In the genomic region with DNA sequence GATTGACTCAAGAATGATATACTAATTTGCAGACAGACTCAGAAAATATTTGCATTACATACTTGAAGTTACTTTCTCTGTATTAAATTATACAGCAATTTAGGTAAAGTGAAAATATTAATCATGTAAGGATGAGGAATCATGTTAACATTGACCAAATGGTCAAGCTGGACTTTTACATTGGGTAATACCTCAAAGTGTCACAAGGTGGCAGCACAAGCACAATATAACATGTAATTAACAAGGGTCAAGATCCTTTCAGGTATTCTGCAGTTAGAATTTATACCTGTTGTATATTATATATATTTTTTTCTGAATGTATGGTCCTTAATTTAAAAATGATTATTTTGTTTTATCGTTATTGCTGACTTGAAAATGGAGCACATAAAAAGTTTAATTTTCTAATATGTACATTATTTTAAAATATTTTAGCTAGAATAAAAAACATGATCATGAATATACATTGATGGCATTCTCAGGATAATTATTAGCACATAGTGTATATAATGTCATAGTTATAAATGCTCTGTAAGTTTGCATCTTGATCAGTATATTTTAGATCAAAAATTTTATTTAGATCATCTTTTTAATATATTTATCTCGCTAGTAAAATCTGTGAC, we compare ENCODE assay signal across 8 cellular contexts. TPM values are rescaled to one million over a fixed set of nuclear protein-coding genes. Genes with fewer than 3 reads are reported as not detected.
DNase-seq lines count a peak whose midpoint lies in the region; ATAC-seq, FAIRE-seq and TF ChIP-seq lines count a peak whose summit lies in the region.

No MANE protein-coding gene starts in this region.

- no peaks in the 10 kb centered on the region for H3K9me3 Mint-ChIP-seq in activated CD4-positive, alpha-beta T cell treated with anti-CD3 and anti-CD28 coated beads for 36 hours (ENCODE audit: low read depth)

- DNase-seq in activated CD4-positive, alpha-beta T cell treated with anti-CD3 and anti-CD28 coated beads for 36 hours = peak; percentile 23
- no peak for DNase-seq in activated CD4-positive, alpha-beta T cell treated with anti-CD3 and anti-CD28 coated beads for 1 hour
- DNase-seq in GM20000 (ENCODE audit: low spot score) (peak; percentile 56), HS-5 (ENCODE audit: low read depth) (peak; percentile 34), germinal center (ENCODE audit: low spot score) (peak; percentile 17), stomach (peak; percentile 35)

- intact Hi-C loops in activated CD4-positive, alpha-beta T cell treated with anti-CD3 and anti-CD28 coated beads for 36 hours (cut with DNase I, micrococcal nuclease) = loop anchor here in 1 of 2 experiments (10.0 kb wide), 2 partner anchors 543 to 1333 kb away; no protein-coding TSS in a partner anchor
- intact Hi-C loops in stomach (cut with DNase I; ENCODE audit: low total_unique reads) = no loop called here

- TF ChIP-seq CTCF in GM20000 (IDR thresholded peaks at IDR 0.05; ENCODE audit: extremely low read depth, missing control alignments) = peak; percentile 52
- TF ChIP-seq CTCF in stomach (IDR thresholded peaks at IDR 0.05) = peak in 5 of 7 experiments; percentile 51 to 74 (median 57)

- CTCF ChIA-PET in activated CD4-positive, alpha-beta T cell treated with anti-CD3 and anti-CD28 coated beads for 36 hours (lab: Charles Lee) = interaction anchor here (1.0 to 1.9 kb wide), 5 partner anchors 9 to 29 kb away, joined by 3 to 6 read pairs (median 4); a partner anchor contains a TSS

- no peak overlapping the region for H3K27ac Mint-ChIP-seq in activated CD4-positive, alpha-beta T cell treated with anti-CD3 and anti-CD28 coated beads for 36 hours

- 51 to 55% (median 53%) methylated on average over 2 of the region's 2 CpGs for WGBS in stomach, 5 donors

- no peaks in the 10 kb centered on the region for H3K4me1 Mint-ChIP-seq in activated CD4-positive, alpha-beta T cell treated with anti-CD3 and anti-CD28 coated beads for 36 hours

- H3K36me3 Mint-ChIP-seq in activated CD4-positive, alpha-beta T cell treated with anti-CD3 and anti-CD28 coated beads for 36 hours (ENCODE audit: low read depth) = no peaks in the 10 kb centered on the region

- no peak overlapping the region for H3K4me3 ChIP-seq in stomach

- no peaks in the 10 kb centered on the region for H3K9me3 ChIP-seq in stomach

- no peak for ATAC-seq in activated CD4-positive, alpha-beta T cell treated with anti-CD3 and anti-CD28 coated beads for 36 hours
- no peak for ATAC-seq in HG03196 (IDR thresholded peaks at IDR 0.05; ENCODE audit: unreplicated experiment)

- H3K27ac ChIP-seq in stomach = no peak overlapping the region

- H3K4me1 ChIP-seq in stomach = no peaks in the 10 kb centered on the region

- TF ChIP-seq EP300 in stomach (IDR thresholded peaks at IDR 0.05) = no peak

- TF ChIP-seq POLR2A in stomach (IDR thresholded peaks at IDR 0.05) = no peak

- H3K36me3 ChIP-seq in stomach = no peaks in the 10 kb centered on the region

- H3K27me3 ChIP-seq in stomach = no peaks in the 10 kb centered on the region

- POLR2A ChIA-PET in activated CD4-positive, alpha-beta T cell treated with anti-CD3 and anti-CD28 coated beads for 36 hours (lab: Charles Lee) = no interaction called here

- H3K4me3 Mint-ChIP-seq in activated CD4-positive, alpha-beta T cell treated with anti-CD3 and anti-CD28 coated beads for 36 hours = no peak overlapping the region

- H3K27me3 Mint-ChIP-seq in activated CD4-positive, alpha-beta T cell treated with anti-CD3 and anti-CD28 coated beads for 36 hours = peaks cover 23% of the 10 kb centered on the region

- FAIRE-seq in TTC549 (lab: Jason Lieb, UNC) = peak; percentile 39

RNA-seq across cellular contexts. Expression of a gene that starts 8.6 kb away (rescaled TPM):
- total RNA-seq in activated CD4-positive, alpha-beta T cell treated with anti-CD3 and anti-CD28 coated beads for 36 hours = not detected
- 10 to 100 TPM in 1 of 5 donors, 1 to 10 TPM in 3, not detected in 1; 1.3 to 15.2 (median 3.3) TPM for total RNA-seq in stomach
- polyA plus RNA-seq in stomach = 1 to 10 TPM in 2 of 3 donors, under 1 TPM in 1; 0.08 to 1.6 (median 1.2) TPM
